13 cellular contexts compared by ENCODE assay signal in the genomic region with DNA sequence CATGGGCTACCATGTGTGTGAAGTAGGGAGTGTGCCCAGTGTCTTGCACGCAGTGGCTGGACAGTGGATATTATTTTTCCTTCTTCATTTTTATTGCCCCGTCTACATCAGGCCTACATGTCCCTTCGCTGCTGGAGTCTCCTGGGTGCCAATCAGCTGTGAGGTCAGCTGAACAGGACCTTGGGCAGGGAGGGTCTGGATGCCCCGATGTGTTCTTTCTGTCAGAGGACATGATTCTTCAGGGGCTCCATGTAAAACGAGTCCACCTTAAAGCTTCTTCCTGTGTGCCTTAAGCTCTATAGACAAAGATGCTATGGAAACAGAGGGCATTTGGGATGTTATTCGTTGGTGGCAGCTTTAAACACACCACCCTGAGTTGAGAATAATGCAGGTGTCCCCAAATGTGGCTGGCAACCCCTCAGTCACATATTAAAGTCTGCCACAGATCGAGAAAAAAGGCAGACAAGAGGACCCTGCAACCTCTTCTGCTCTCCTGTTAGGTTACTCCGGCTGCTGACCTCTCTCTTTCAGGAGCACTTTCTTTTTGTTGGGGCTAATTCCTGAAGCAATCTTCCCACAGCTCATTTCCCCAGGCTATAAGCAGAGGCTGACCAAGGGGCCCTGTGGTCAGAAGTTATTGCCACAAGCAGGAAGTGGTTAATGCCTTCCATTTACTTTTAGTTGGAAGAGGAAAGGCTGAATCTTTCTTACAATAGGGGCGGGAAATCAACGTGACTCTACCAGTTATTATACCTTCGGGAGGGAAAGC.
A peak's percentile ranks its signal among the peaks of the same experiment; 100 is the strongest.
DNase-seq lines count a peak whose midpoint lies in the region; ATAC-seq and TF ChIP-seq lines count a peak whose summit lies in the region.
"Had no signal": no experiment of that assay in that cellular context is flagged by ENCODE, and none has a peak within 500 bp of the region (broad histone marks: within the 10 kb centered on the region; RNA-seq: fewer than 3 reads in every experiment).

No MANE protein-coding gene starts in this region.

- in situ Hi-C loops in astrocyte of the spinal cord (cut with HindIII; ENCODE audit: low sequenced_read_pairs) = no loop called here

- DNase-seq in Kasumi-1 (lab: John Stamatoyannopoulos, UW) (peak; percentile 16 to 42), astrocyte of the spinal cord (ENCODE audit: low read depth, low spot score) (peak; percentile 42), pons (ENCODE audit: low spot score) (no peak), DMS153 (lab: John Stamatoyannopoulos, UW) (no peak), DMS53 treated with DMSO at 0.1 percent for 48 hours (lab: John Stamatoyannopoulos, UW; ENCODE audit: unreplicated experiment) (no peak)
- DNase-seq: activated T-cell treated with anti-CD3 and anti-CD28 coated beads, Interleukin-2, amount 50 U/mL, for 48 hours; Calu3; naive thymus-derived CD8-positive, alpha-beta T cell; NCI-H510A treated with DMSO at 0.1 percent for 48 hours; T-helper 9 cell had no signal

- ATAC-seq in GM18498 (IDR thresholded peaks at IDR 0.05; ENCODE audit: unreplicated experiment) (peak; percentile 22), GM18519 (IDR thresholded peaks at IDR 0.05; ENCODE audit: low FRiP score, unreplicated experiment) (no peak)
- ATAC-seq: naive thymus-derived CD8-positive, alpha-beta T cell had no signal

- no peaks in the 10 kb centered on the region for H3K27me3 ChIP-seq in neuron (ENCODE audit: insufficient read depth, low read length)

- H3K9me3 ChIP-seq in neuron (ENCODE audit: low read length) = no peaks in the 10 kb centered on the region

- H3K4me3 ChIP-seq in astrocyte of the spinal cord (ENCODE audit: low read depth, low read length) (no peak overlapping the region), neuron (ENCODE audit: low read length) (peak overlapping the region; percentile 19)

- H3K4me1 ChIP-seq in neuron (ENCODE audit: insufficient read depth, low read length) = peaks cover 16% of the 10 kb centered on the region

- no peak overlapping the region for H2AFZ ChIP-seq in neuron (ENCODE audit: low read depth, low read length)

- peaks cover 2% of the 10 kb centered on the region for H3K36me3 ChIP-seq in neuron (ENCODE audit: insufficient read depth, low read length)

- TF ChIP-seq CTCF in astrocyte of the spinal cord (IDR thresholded peaks at IDR 0.05; ENCODE audit: low read depth, low read length) = no peak

Comparison
In these comparisons a context has a peak if more than half of its experiments do, and no peak if none do; other contexts are left out.
1. DNase-seq: peak in Kasumi-1 (2 of 2) and astrocyte of the spinal cord (single experiment); none in pons (single experiment), DMS153 (single experiment) and DMS53 treated with DMSO at 0.1 percent for 48 hours (single experiment).